8 cellular contexts compared by ENCODE assay signal in genomic region chr7:23473848-23474097, GRCh38. TPM values are rescaled to one million over a fixed set of nuclear protein-coding genes. Genes with fewer than 3 reads are reported as not detected.
A peak's percentile ranks its signal among the peaks of the same experiment; 100 is the strongest.
DNase-seq lines count a peak whose midpoint lies in the region; ATAC-seq and TF ChIP-seq lines count a peak whose summit lies in the region.

No MANE protein-coding gene starts in this region.

- peak overlapping the region; percentile 17 to 35 for H3K4me3 ChIP-seq in ascending aorta
- H3K4me3 ChIP-seq in mucosa of stomach (ENCODE audit: low read length): peak overlapping the region; percentile 38

- intact Hi-C loops in ascending aorta (cut with DNase I): loop anchor here (5.0 kb wide), 1 partner anchor 911 kb away; no protein-coding TSS in a partner anchor

- no peak for TF ChIP-seq CTCF in ascending aorta (IDR thresholded peaks at IDR 0.05)

- no peak overlapping the region for H3K27ac ChIP-seq in ascending aorta

- peak overlapping the region; percentile 51 for H3K9ac ChIP-seq in mucosa of stomach (ENCODE audit: low read length)

- H3K27me3 ChIP-seq in ascending aorta (peaks cover 71% of the 10 kb centered on the region), mucosa of stomach (ENCODE audit: control insufficient read depth, insufficient read depth, low read length) (peaks cover 85% of the 10 kb centered on the region)

- no peak for DNase-seq in ascending aorta (ENCODE audit: low spot score in 2 of 2)
- no peak for DNase-seq in NCI-H187 treated with DMSO at 0.1 percent for 48 hours (lab: John Stamatoyannopoulos, UW)
- DNase-seq in AML-193 (lab: John Stamatoyannopoulos, UW): no peak
- DNase-seq in SHP77 treated with DMSO at 0.1 percent for 48 hours (lab: John Stamatoyannopoulos, UW): no peak

- no peaks in the 10 kb centered on the region for H3K36me3 ChIP-seq in ascending aorta
- H3K36me3 ChIP-seq in mucosa of stomach (ENCODE audit: control insufficient read depth, insufficient read depth, low read length): no peaks in the 10 kb centered on the region

- TF ChIP-seq POLR2A in GM18505 (IDR thresholded peaks at IDR 0.05; ENCODE audit: borderline replicate concordance, extremely low read depth, insufficient read depth, insufficient read length): no peak

- no peaks in the 10 kb centered on the region for H3K9me3 ChIP-seq in ascending aorta
- no peaks in the 10 kb centered on the region for H3K9me3 ChIP-seq in mucosa of stomach (ENCODE audit: control insufficient read depth, low read length)

- H3K4me1 ChIP-seq in ascending aorta (peaks cover 8 to 23% of the 10 kb centered on the region in 2 donors), mucosa of stomach (ENCODE audit: control insufficient read depth, insufficient read depth, low read length) (peaks cover 39% of the 10 kb centered on the region)

- peak; percentile 30 for ATAC-seq in GM18502 (IDR thresholded peaks at IDR 0.05; ENCODE audit: poor library complexity, unreplicated experiment)
- ATAC-seq in HG03175 (IDR thresholded peaks at IDR 0.05; ENCODE audit: unreplicated experiment): peak; percentile 21
- no peak for ATAC-seq in GM18505 (IDR thresholded peaks at IDR 0.05; ENCODE audit: unreplicated experiment)

RNA-seq across cellular contexts. Expression of gene IGF2BP3, which starts 3.5 kb away (rescaled TPM):
- not detected for total RNA-seq in ascending aorta

RNA-seq across cellular contexts. Expression of gene TRA2A, which starts 58.0 kb away (rescaled TPM):
- 14.4 TPM for total RNA-seq in ascending aorta
